Comparison of ENCODE assay signal across 8 cellular contexts in genomic region chr6:41071923-41072835, GRCh38. TPM values are rescaled to one million over a fixed set of nuclear protein-coding genes. Genes with fewer than 3 reads are reported as not detected.
DNase-seq lines count a peak whose midpoint lies in the region; ATAC-seq and TF ChIP-seq lines count a peak whose summit lies in the region.

A gene with protein sequence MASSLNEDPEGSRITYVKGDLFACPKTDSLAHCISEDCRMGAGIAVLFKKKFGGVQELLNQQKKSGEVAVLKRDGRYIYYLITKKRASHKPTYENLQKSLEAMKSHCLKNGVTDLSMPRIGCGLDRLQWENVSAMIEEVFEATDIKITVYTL (minus strand): TSS chr6:41072356. CDS start chr6:41071634, 722 bp downstream.

- H3K9me3 Mint-ChIP-seq in Calu3 (ENCODE audit: low read depth, unreplicated experiment) (no peaks in the 10 kb centered on the region), endothelial cell (ENCODE audit: unreplicated experiment) (no peaks in the 10 kb centered on the region), mesothelial cell of epicardium (no peaks in the 10 kb centered on the region)

- H3K4me3 ChIP-seq in HUES64 (ENCODE audit: low read length) (peak within 1 kb of the TSS; percentile 82), OCI-LY1 (ENCODE audit: low read depth, low read length, poor library complexity, severe bottlenecking) (peak within 1 kb of the TSS; percentile 97)

- peak within 1 kb of the TSS; percentile 100 for H3K27ac ChIP-seq in HUES64 (ENCODE audit: low read depth, low read length)
- H3K27ac ChIP-seq in OCI-LY1 (ENCODE audit: low read depth, low read length, poor library complexity, severe bottlenecking) = peak within 1 kb of the TSS; percentile 91

- H3K9ac ChIP-seq in HUES64 (ENCODE audit: low read depth, low read length) (peak within 1 kb of the TSS; percentile 91), OCI-LY1 (ENCODE audit: low read length) (peak within 1 kb of the TSS; percentile 97)

- H3K9me2 ChIP-seq in OCI-LY1 (ENCODE audit: low read depth, low read length) = no peaks in the 10 kb centered on the region

- H3K4me3 Mint-ChIP-seq in Calu3 (ENCODE audit: low read depth, unreplicated experiment) (peak within 1 kb of the TSS; percentile 83), endothelial cell (ENCODE audit: unreplicated experiment) (peak within 1 kb of the TSS; percentile 93), mesothelial cell of epicardium (peak within 1 kb of the TSS; percentile 94)

- H3K4me2 ChIP-seq in OCI-LY1 (ENCODE audit: low read length) = peak within 1 kb of the TSS; percentile 90

- peaks cover 32% of the 10 kb centered on the region; the same call in 1 of the 2 replicates for H3K4me1 ChIP-seq in HUES64 (ENCODE audit: insufficient read depth, low read length)
- peaks cover 43% of the 10 kb centered on the region for H3K4me1 ChIP-seq in OCI-LY1 (ENCODE audit: insufficient read depth, low read length, severe bottlenecking)

- H3K27me3 ChIP-seq in HUES64 (ENCODE audit: insufficient read depth, low read length) (no peaks in the 10 kb centered on the region), OCI-LY1 (ENCODE audit: insufficient read depth, low read length) (no peaks in the 10 kb centered on the region)

- BruUV-seq in Calu3 (replicated peaks; lab: Mats Ljungman, UMichigan) = no TSS peak

- CTCF ChIA-PET in Calu3 (lab: Charles Lee) = interaction anchor here (0.5 to 1.7 kb wide), 3 partner anchors 32 to 73 kb away, joined by 3 to 15 read pairs (median 13); partner anchors contain the start of gene UNC5CL

- H3K36me3 ChIP-seq in HUES64 (ENCODE audit: insufficient read depth, low read length) = peaks cover 35% of the 10 kb centered on the region
- H3K36me3 ChIP-seq in OCI-LY1 (ENCODE audit: insufficient read depth, low read length) = peaks cover 6% of the 10 kb centered on the region; the same call in 1 of the 2 replicates

- peaks cover 51% of the 10 kb centered on the region for H3K36me3 Mint-ChIP-seq in Calu3 (ENCODE audit: insufficient read depth, unreplicated experiment)
- peaks cover 7% of the 10 kb centered on the region for H3K36me3 Mint-ChIP-seq in endothelial cell (ENCODE audit: low read depth, unreplicated experiment)
- peaks cover 1% of the 10 kb centered on the region for H3K36me3 Mint-ChIP-seq in mesothelial cell of epicardium

- WGBS in HUES64 = under 1% methylated on average over 62 of the region's 63 CpGs

- H3K4me1 Mint-ChIP-seq in Calu3 (ENCODE audit: low read depth, unreplicated experiment) (peaks cover 40% of the 10 kb centered on the region), endothelial cell (ENCODE audit: unreplicated experiment) (peaks cover 31% of the 10 kb centered on the region), mesothelial cell of epicardium (peaks cover 40% of the 10 kb centered on the region)

- ATAC-seq in GM21447 (IDR thresholded peaks at IDR 0.05; ENCODE audit: unreplicated experiment) = peak; percentile 68

- H3K9me3 ChIP-seq in HUES64 (ENCODE audit: insufficient read depth, low read depth, low read length) = no peaks in the 10 kb centered on the region
- no peaks in the 10 kb centered on the region for H3K9me3 ChIP-seq in OCI-LY1 (ENCODE audit: low read length)

- peak within 1 kb of the TSS; percentile 95 for H3K27ac Mint-ChIP-seq in Calu3 (ENCODE audit: unreplicated experiment)
- peak within 1 kb of the TSS; percentile 93 for H3K27ac Mint-ChIP-seq in endothelial cell (ENCODE audit: unreplicated experiment)
- H3K27ac Mint-ChIP-seq in mesothelial cell of epicardium = peak within 1 kb of the TSS; percentile 98

- H4K20me1 ChIP-seq in OCI-LY1 (ENCODE audit: insufficient read depth, low read length) = no peaks in the 10 kb centered on the region

- H3F3A ChIP-seq in OCI-LY1 (ENCODE audit: insufficient read depth, low read length) = no peaks in the 10 kb centered on the region

- peaks cover 40% of the 10 kb centered on the region for H3K79me2 ChIP-seq in OCI-LY1 (ENCODE audit: insufficient read depth, low read length)

- DNase-seq in Calu3 (peak; percentile 99), endothelial cell (ENCODE audit: low spot score) (peak; percentile 99), mesothelial cell of epicardium (ENCODE audit: low spot score in 2 of 2, unreplicated experiment in 2 of 2) (peak; percentile 100)
- DNase-seq in activated CD8-positive, alpha-beta memory T cell treated with anti-CD3 and anti-CD28 coated beads, Interleukin-2, amount 50 U/mL, for 4 hours = peak; percentile 99
- peak; percentile 99 to 100 for DNase-seq in stimulated activated CD8-positive, alpha-beta memory T cell treated with anti-CD3 and anti-CD28 coated beads, Interleukin-2, amount 100 ng/mL, for 1 hour (ENCODE audit: low read depth in 2 of 2)

- TF ChIP-seq CTCF in Calu3 (IDR thresholded peaks at IDR 0.05; ENCODE audit: unreplicated experiment) = no peak
- TF ChIP-seq CTCF in OCI-LY1 (IDR thresholded peaks at IDR 0.05; ENCODE audit: low read length) = no peak
- no peak for TF ChIP-seq CTCF in endothelial cell (IDR thresholded peaks at IDR 0.05; ENCODE audit: unreplicated experiment)
- no peak for TF ChIP-seq CTCF in mesothelial cell of epicardium (IDR thresholded peaks at IDR 0.05; ENCODE audit: unreplicated experiment)

- intact Hi-C loops in Calu3 (cut with micrococcal nuclease; ENCODE audit: unreplicated experiment) = loop anchor here (1.0 kb wide), 1 partner anchor 33 kb away; the partner anchor contains the start of gene UNC5CL

- no peaks in the 10 kb centered on the region for H3K27me3 Mint-ChIP-seq in Calu3 (ENCODE audit: unreplicated experiment)
- H3K27me3 Mint-ChIP-seq in endothelial cell (ENCODE audit: unreplicated experiment) = peaks cover 14% of the 10 kb centered on the region
- H3K27me3 Mint-ChIP-seq in mesothelial cell of epicardium (ENCODE audit: low read depth) = no peaks in the 10 kb centered on the region

- H2AFZ ChIP-seq in OCI-LY1 (ENCODE audit: low read length) = no peak within 1 kb of the TSS

RNA-seq across cellular contexts. Expression of the gene that starts here (rescaled TPM):
- 33.2 and 37.7 TPM in 2 replicates for total RNA-seq in Calu3 (2022)
- 31.7 TPM for polyA plus RNA-seq in HUES64 (2013, experiment 1 of 2)
- 40.3 TPM for polyA plus RNA-seq in HUES64 (2013, experiment 2 of 2)
- 20.5 TPM for total RNA-seq in endothelial cell (ENCODE audit: unreplicated experiment)
- 24.6 to 26.8 TPM (median 26.8 TPM) in 3 replicates for total RNA-seq in mesothelial cell of epicardium

Comparison
In these comparisons a context has a peak if more than half of its experiments do, and no peak if none do; other contexts are left out.
1. Peak in every context shown above with its lines: DNase-seq, ATAC-seq, H3K4me3 ChIP-seq and H3K27ac ChIP-seq.